8 cellular contexts compared by ENCODE assay signal in genomic region chr13:39144941-39145533, GRCh38.
DNase-seq lines count a peak whose midpoint lies in the region; ATAC-seq and TF ChIP-seq lines count a peak whose summit lies in the region.

No MANE protein-coding gene starts in this region.

- peak; percentile 65 for TF ChIP-seq CTCF in Loucy (conservative IDR thresholded peaks at IDR 0.05; ENCODE audit: low read length)

- H3K79me2 ChIP-seq in Loucy (ENCODE audit: insufficient read depth, low read length), result no peaks in the 10 kb centered on the region

- no peak overlapping the region for H3K4me3 ChIP-seq in Loucy (ENCODE audit: low read length, poor library complexity, severe bottlenecking)

- peaks cover 15% of the 10 kb centered on the region for H3K4me1 Mint-ChIP-seq in activated T-cell treated with anti-CD3 and anti-CD28 coated beads, Interleukin-2, amount 50 U/mL, for 72 hours (ENCODE audit: low read depth)

- H3K36me3 Mint-ChIP-seq in activated T-cell treated with anti-CD3 and anti-CD28 coated beads, Interleukin-2, amount 50 U/mL, for 72 hours (ENCODE audit: insufficient read depth in 2 of 2), result no peaks in the 10 kb centered on the region

- peak; percentile 10 for DNase-seq in stimulated activated CD4-positive, alpha-beta T cell treated with anti-CD3 and anti-CD28 coated beads, Interleukin-12 subunit alpha, Interleukin-12 subunit beta, amount 100 ng/mL, for 4 hours
- no peak for DNase-seq in stimulated activated CD4-positive, alpha-beta T cell treated with anti-CD3 and anti-CD28 coated beads, Interleukin-4, amount 100 ng/mL, for 4 hours
- DNase-seq in activated T-cell treated with anti-CD3 and anti-CD28 coated beads, Interleukin-2, amount 50 U/mL, for 72 hours, result peak; percentile 29 to 32
- DNase-seq in glomerular visceral epithelial cell (ENCODE audit: extremely low spot score) (peak; percentile 34), posterior cingulate gyrus (peak in 9 of 10 donors; percentile 19 to 88 (median 61)), posterior vena cava (ENCODE audit: low spot score) (no peak)

- no peak for ATAC-seq in activated T-cell treated with anti-CD3 and anti-CD28 coated beads, Interleukin-2, amount 50 U/mL, for 72 hours (replicated peaks in 1 of 2)
- ATAC-seq in GM18505 (IDR thresholded peaks at IDR 0.05; ENCODE audit: unreplicated experiment), result no peak

- intact Hi-C loops in posterior cingulate gyrus (cut with DNase I), result loop anchor here (2.0 to 10.0 kb wide), 3 partner anchors 120 to 468 kb away; no protein-coding TSS in a partner anchor
- intact Hi-C loops in posterior vena cava (cut with DNase I), result loop anchor here (5.0 to 10.0 kb wide), 3 partner anchors 120 to 467 kb away; partner anchors contain the start of gene LHFPL6 (in 1 of the 2)

- H3K4me2 ChIP-seq in Loucy (ENCODE audit: low read depth, low read length, poor library complexity, severe bottlenecking), result no peak overlapping the region

- no peak overlapping the region for H3K9ac ChIP-seq in Loucy (ENCODE audit: low read depth, low read length, poor library complexity, severe bottlenecking)

- TF ChIP-seq POLR2A in GM18505 (IDR thresholded peaks at IDR 0.05; ENCODE audit: borderline replicate concordance, extremely low read depth, insufficient read depth, insufficient read length), result no peak

- H3K4me1 ChIP-seq in Loucy (ENCODE audit: insufficient read depth, low read length, poor library complexity, severe bottlenecking), result no peaks in the 10 kb centered on the region

- no peaks in the 10 kb centered on the region for H3K27me3 ChIP-seq in Loucy (ENCODE audit: insufficient read depth, low read length, poor library complexity, severe bottlenecking)

- no peak overlapping the region for H3K4me3 Mint-ChIP-seq in activated T-cell treated with anti-CD3 and anti-CD28 coated beads, Interleukin-2, amount 50 U/mL, for 72 hours

- H3K9me2 ChIP-seq in Loucy (replicated peaks; ENCODE audit: low read depth, low read length), result no peaks in the 10 kb centered on the region

- H3K27ac Mint-ChIP-seq in activated T-cell treated with anti-CD3 and anti-CD28 coated beads, Interleukin-2, amount 50 U/mL, for 72 hours, result no peak overlapping the region

- no peaks in the 10 kb centered on the region for H3K9me3 Mint-ChIP-seq in activated T-cell treated with anti-CD3 and anti-CD28 coated beads, Interleukin-2, amount 50 U/mL, for 72 hours

- no peaks in the 10 kb centered on the region for H4K20me1 ChIP-seq in Loucy (ENCODE audit: insufficient read depth, low read length, poor library complexity, severe bottlenecking)

- H3K27me3 Mint-ChIP-seq in activated T-cell treated with anti-CD3 and anti-CD28 coated beads, Interleukin-2, amount 50 U/mL, for 72 hours (ENCODE audit: low read depth), result peaks cover 43% of the 10 kb centered on the region

- no peak overlapping the region for H2AFZ ChIP-seq in Loucy (ENCODE audit: low read length)

- H3K9me3 ChIP-seq in Loucy (ENCODE audit: insufficient read depth, low read depth, low read length), result no peaks in the 10 kb centered on the region

- no peaks in the 10 kb centered on the region for H3F3A ChIP-seq in Loucy (ENCODE audit: low read depth)

- no peaks in the 10 kb centered on the region for H3K36me3 ChIP-seq in Loucy (ENCODE audit: insufficient read depth, low read length)

Comparison
In these comparisons a context has a peak if more than half of its experiments do, and no peak if none do; other contexts are left out.
1. DNase-seq: peak in stimulated activated CD4-positive, alpha-beta T cell treated with anti-CD3 and anti-CD28 coated beads, Interleukin-12 subunit alpha, Interleukin-12 subunit beta, amount 100 ng/mL, for 4 hours (single experiment), activated T-cell treated with anti-CD3 and anti-CD28 coated beads, Interleukin-2, amount 50 U/mL, for 72 hours (2 of 2), glomerular visceral epithelial cell (single experiment) and posterior cingulate gyrus (9 of 10); none in stimulated activated CD4-positive, alpha-beta T cell treated with anti-CD3 and anti-CD28 coated beads, Interleukin-4, amount 100 ng/mL, for 4 hours (0 of 2) and posterior vena cava (single experiment).